ENCODE assay signal across 10 cellular contexts in the genomic region with DNA sequence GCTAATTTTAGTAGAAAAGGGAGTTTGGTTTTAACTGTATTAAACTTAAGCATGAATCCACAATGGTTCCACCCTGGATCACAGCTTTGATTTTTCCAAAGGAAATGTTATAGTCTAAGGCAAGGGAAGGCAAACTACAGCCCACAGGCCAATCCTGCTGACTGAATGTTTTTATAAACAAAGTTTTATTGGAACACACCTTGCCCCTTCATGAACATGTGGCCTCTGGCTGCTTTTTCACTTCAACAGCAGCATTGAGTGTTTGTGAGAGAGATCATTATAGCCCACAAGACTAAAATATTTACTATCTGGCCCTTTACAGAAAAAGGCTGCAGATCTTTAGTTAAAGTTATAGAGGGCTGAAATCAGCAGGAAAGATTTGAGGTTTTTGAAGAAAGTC.
DNase-seq lines count a peak whose midpoint lies in the region; ATAC-seq and TF ChIP-seq lines count a peak whose summit lies in the region.
"Had no signal": no experiment of that assay in that cellular context is flagged by ENCODE, and none has a peak within 500 bp of the region (broad histone marks: within the 10 kb centered on the region; RNA-seq: fewer than 3 reads in every experiment).

No MANE protein-coding gene starts in this region.

- H3K27ac ChIP-seq in C4-2B = peak overlapping the region; percentile 35; the same call in 1 of the 2 replicates
- H3K27ac ChIP-seq in PC-9 = peak overlapping the region; percentile 87
- H3K27ac ChIP-seq in WERI-Rb-1 = no peak overlapping the region
- H3K27ac ChIP-seq: GM23248 had no signal

- H3K9me3 ChIP-seq in PC-9 (ENCODE audit: insufficient read depth, low read depth) (no peaks in the 10 kb centered on the region), WERI-Rb-1 (ENCODE audit: severe bottlenecking) (no peaks in the 10 kb centered on the region)

- H3K27me3 ChIP-seq in PC-9 (ENCODE audit: insufficient read depth, low read depth) (no peaks in the 10 kb centered on the region), WERI-Rb-1 (ENCODE audit: insufficient read depth, low read depth, severe bottlenecking) (no peaks in the 10 kb centered on the region)

- BruUV-seq in PC-9 (replicated peaks; lab: Mats Ljungman, UMichigan) = no TSS peak

- intact Hi-C loops in PC-9 (cut with micrococcal nuclease; ENCODE audit: unreplicated experiment) (loop anchor here (5.0 kb wide), 1 partner anchor 315 kb away; no protein-coding TSS in a partner anchor), left colon (cut with DNase I, micrococcal nuclease) (no loop called here)

- H3F3A ChIP-seq in PC-9 (ENCODE audit: insufficient read depth, low read depth) = peaks cover 14% of the 10 kb centered on the region

- no peak overlapping the region; the same call in 1 of the 2 replicates for H2AFZ ChIP-seq in PC-9
- H2AFZ ChIP-seq: GM23248 had no signal

- peaks cover 46% of the 10 kb centered on the region for H3K4me1 ChIP-seq in PC-9 (replicated peaks; ENCODE audit: insufficient read depth)

- H3K4me2 ChIP-seq in PC-9 = peak overlapping the region; percentile 69

- H3K9me2 ChIP-seq in PC-9 (ENCODE audit: insufficient read depth) = no peaks in the 10 kb centered on the region

- TF ChIP-seq CTCF in C4-2B (conservative IDR thresholded peaks at IDR 0.05) (no peak), PC-9 (conservative IDR thresholded peaks at IDR 0.05) (no peak), WERI-Rb-1 (IDR thresholded peaks at IDR 0.05; ENCODE audit: low read depth, low read length) (no peak)

- no peaks in the 10 kb centered on the region for H3K79me2 ChIP-seq in PC-9 (ENCODE audit: low read depth)

- DNase-seq in PC-9 (no peak), left colon (no peak), NCI-H1417 treated with DMSO at 0.1 percent for 48 hours (lab: John Stamatoyannopoulos, UW) (no peak), NCI-H1694 treated with DMSO at 0.1 percent for 48 hours (lab: John Stamatoyannopoulos, UW) (no peak), WERI-Rb-1 (no peak), SW480 (ENCODE audit: low spot score) (no peak)
- DNase-seq: DMS79, GM23248 had no signal

- no peaks in the 10 kb centered on the region for H4K20me1 ChIP-seq in PC-9 (ENCODE audit: insufficient read depth)

- CTCF ChIA-PET in PC-9 (lab: Charles Lee) = no interaction called here

- peak; percentile 13 for ATAC-seq in left colon
- ATAC-seq: HCT116 had no signal

- H3K4me3 ChIP-seq in PC-9 (no peak overlapping the region), WERI-Rb-1 (ENCODE audit: low read depth, low read length) (no peak overlapping the region)
- H3K4me3 ChIP-seq: GM23248 had no signal

- POLR2A ChIA-PET in PC-9 (lab: Charles Lee; ENCODE audit: unreplicated experiment) = no interaction called here

- H3K36me3 ChIP-seq in PC-9 (ENCODE audit: low read depth) (no peaks in the 10 kb centered on the region), WERI-Rb-1 (no peaks in the 10 kb centered on the region)
